ENCODE assay signal across 20 cellular contexts in the genomic region with DNA sequence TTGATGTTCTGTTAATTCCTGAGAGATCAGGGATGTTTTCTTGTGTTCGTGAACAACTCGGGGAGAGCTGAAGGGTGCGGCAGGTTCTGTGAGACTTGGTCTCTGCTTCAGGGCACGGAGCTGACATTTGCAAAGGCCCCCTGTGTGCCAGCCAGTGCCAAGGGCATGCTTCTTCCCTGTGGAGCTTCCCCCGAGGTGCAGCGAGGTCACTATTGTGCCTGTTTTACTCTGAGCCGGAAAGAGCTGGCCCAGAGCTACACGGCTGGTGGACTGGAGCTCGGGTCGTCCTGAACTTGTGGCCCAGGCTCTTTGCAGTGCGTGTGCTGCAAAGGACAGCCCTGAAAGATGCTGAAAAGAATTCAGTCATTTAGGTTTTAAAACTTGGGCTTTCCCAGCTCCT.
DNase-seq lines count a peak whose midpoint lies in the region; ATAC-seq and TF ChIP-seq lines count a peak whose summit lies in the region.
"Had no signal": no experiment of that assay in that cellular context is flagged by ENCODE, and none has a peak within 500 bp of the region (broad histone marks: within the 10 kb centered on the region; RNA-seq: fewer than 3 reads in every experiment).

No MANE protein-coding gene starts in this region.

- H3K27me3 ChIP-seq in heart left ventricle (no peaks in the 10 kb centered on the region), right atrium auricular region (no peaks in the 10 kb centered on the region), left ventricle myocardium inferior (ENCODE audit: low read depth) (no peaks in the 10 kb centered on the region), neuronal stem cell (ENCODE audit: control insufficient read depth in 3 of 3, insufficient read depth in 3 of 3, low read depth in 1 of 3, low read length in 3 of 3) (peaks cover 0 to 7% (median 3%) of the 10 kb centered on the region in 3 experiments), upper lobe of right lung (no peaks in the 10 kb centered on the region)

- H3K27ac ChIP-seq in heart left ventricle: peak overlapping the region in 10 of 12 donors; percentile 20 to 78 (median 50)
- no peak overlapping the region for H3K27ac ChIP-seq in right atrium auricular region
- H3K27ac ChIP-seq in left ventricle myocardium inferior (replicated peaks): peak overlapping the region; percentile 63
- H3K27ac ChIP-seq in neuronal stem cell (replicated peaks; ENCODE audit: low read length): no peak overlapping the region
- peak overlapping the region; percentile 28 for H3K27ac ChIP-seq in upper lobe of right lung

- H3K4ac ChIP-seq in neuronal stem cell (ENCODE audit: low read length): no peak overlapping the region

- peak overlapping the region; percentile 67 for H3K18ac ChIP-seq in neuronal stem cell (ENCODE audit: low read length)

- no peak overlapping the region for H2AK5ac ChIP-seq in neuronal stem cell (ENCODE audit: low read depth, low read length)

- ATAC-seq in heart left ventricle (peak in 3 of 4 donors; percentile 40 to 55 (median 55)), upper lobe of right lung (no peak)
- ATAC-seq: GM23338 had no signal

- H2BK120ac ChIP-seq in neuronal stem cell (ENCODE audit: low read depth, low read length): no peak overlapping the region

- H2BK12ac ChIP-seq in neuronal stem cell (ENCODE audit: low read length): no peak overlapping the region

- peak overlapping the region; percentile 32 for H3K9ac ChIP-seq in neuronal stem cell (ENCODE audit: low read depth, low read length, poor library complexity)

- H2AFZ ChIP-seq in neuronal stem cell (ENCODE audit: low read length): peak overlapping the region; percentile 30
- H2AFZ ChIP-seq: GM23338 had no signal

- H2BK15ac ChIP-seq in neuronal stem cell (ENCODE audit: low read length): no peak overlapping the region

- no peak overlapping the region for H3K4me3 ChIP-seq in heart left ventricle
- H3K4me3 ChIP-seq in right atrium auricular region: no peak overlapping the region
- H3K4me3 ChIP-seq in left ventricle myocardium inferior: no peak overlapping the region
- no peak overlapping the region for H3K4me3 ChIP-seq in neuronal stem cell (ENCODE audit: low read length in 2 of 2)
- no peak overlapping the region for H3K4me3 ChIP-seq in upper lobe of right lung
- H3K4me3 ChIP-seq: GM23338 had no signal

- H3K4me1 ChIP-seq in heart left ventricle (peaks cover 0 to 35% (median 18%) of the 10 kb centered on the region in 12 donors), right atrium auricular region (peaks cover 0 to 24% of the 10 kb centered on the region in 2 donors), left ventricle myocardium inferior (peaks cover 37% of the 10 kb centered on the region), neuronal stem cell (ENCODE audit: control insufficient read depth in 2 of 2, insufficient read depth in 1 of 2, low read depth in 1 of 2, low read length in 2 of 2) (no peaks in the 10 kb centered on the region), upper lobe of right lung (peaks cover 40% of the 10 kb centered on the region)

- H3K79me1 ChIP-seq in neuronal stem cell (ENCODE audit: low read depth, low read length): no peaks in the 10 kb centered on the region

- H3K14ac ChIP-seq in neuronal stem cell (ENCODE audit: low read length): no peak overlapping the region

- no peak overlapping the region for H3K23ac ChIP-seq in neuronal stem cell (ENCODE audit: low read depth, low read length, poor library complexity)

- H3K4me2 ChIP-seq in neuronal stem cell (ENCODE audit: insufficient read depth, low read length, poor library complexity, severe bottlenecking): no peak overlapping the region
- H3K4me2 ChIP-seq: GM23338 had no signal

- H2BK5ac ChIP-seq in neuronal stem cell (ENCODE audit: low read length): no peak overlapping the region

- DNase-seq in heart left ventricle (peak in 1 of 5 donors; percentile 48), right atrium auricular region (ENCODE audit: low spot score) (no peak), left ventricle myocardium inferior (no peak), neuronal stem cell (ENCODE audit: low spot score) (no peak), upper lobe of right lung (peak; percentile 63), DMS79 (lab: John Stamatoyannopoulos, UW) (no peak), T-helper 9 cell (no peak), AG08396 (ENCODE audit: low spot score) (no peak)
- DNase-seq: DMS79 treated with DMSO at 0.1 percent for 48 hours; HCEC 1CT; MM.1S; NCI-H1092 treated with DMSO at 0.1 percent for 48 hours; NCI-H146; NCI-H2029 treated with DMSO at 0.1 percent for 48 hours; NCI-H2171 treated with DMSO at 0.1 percent for 48 hours; NCI-H446; NCI-H69; NK-92 treated with Interleukin-12 subunit alpha and Interleukin-12 subunit beta, amount 100 ng/mL, for 24 hours; SHP77 treated with DMSO at 0.1 percent for 48 hours had no signal

- H3K36me3 ChIP-seq in heart left ventricle: no peaks in the 10 kb centered on the region
- H3K36me3 ChIP-seq in right atrium auricular region: no peaks in the 10 kb centered on the region
- no peaks in the 10 kb centered on the region for H3K36me3 ChIP-seq in left ventricle myocardium inferior
- H3K36me3 ChIP-seq in neuronal stem cell (replicated peaks in 1 of 2; ENCODE audit: control insufficient read depth in 2 of 2, insufficient read depth in 2 of 2, low read length in 2 of 2): no peaks in the 10 kb centered on the region
- no peaks in the 10 kb centered on the region for H3K36me3 ChIP-seq in upper lobe of right lung

- no peak overlapping the region for H4K91ac ChIP-seq in neuronal stem cell (ENCODE audit: low read depth, low read length, poor library complexity)

- no peak for TF ChIP-seq POLR2A in heart left ventricle (IDR thresholded peaks at IDR 0.05)

- no peaks in the 10 kb centered on the region for H3K9me3 ChIP-seq in heart left ventricle
- H3K9me3 ChIP-seq in right atrium auricular region: no peaks in the 10 kb centered on the region
- H3K9me3 ChIP-seq in left ventricle myocardium inferior (replicated peaks): no peaks in the 10 kb centered on the region
- peaks cover 0 to 5% of the 10 kb centered on the region in 2 donors for H3K9me3 ChIP-seq in neuronal stem cell (replicated peaks in 1 of 2; ENCODE audit: control insufficient read depth in 2 of 2, insufficient read depth in 1 of 2, low read depth in 1 of 2, low read length in 2 of 2)
- no peaks in the 10 kb centered on the region for H3K9me3 ChIP-seq in upper lobe of right lung

- TF ChIP-seq CTCF in heart left ventricle (IDR thresholded peaks at IDR 0.05) (no peak), right atrium auricular region (IDR thresholded peaks at IDR 0.05) (no peak), left ventricle myocardium inferior (IDR thresholded peaks at IDR 0.05; ENCODE audit: borderline replicate concordance) (no peak), upper lobe of right lung (IDR thresholded peaks at IDR 0.05) (no peak)

- H4K8ac ChIP-seq in neuronal stem cell (ENCODE audit: low read depth, low read length): no peak overlapping the region

- intact Hi-C loops in heart left ventricle (cut with DNase I): no loop called here
- intact Hi-C loops in left ventricle myocardium inferior (cut with micrococcal nuclease): no loop called here
- intact Hi-C loops in upper lobe of right lung (cut with DNase I): no loop called here

- 46 to 53% (median 52%) methylated on average over 10 to 11 of the region's 11 CpGs for WGBS in heart left ventricle, 4 donors
- no CpG with 5 or more reads among the region's 11 CpGs for WGBS in neuronal stem cell (ENCODE audit: extremely low coverage in 2 of 2, insufficient read length in 2 of 2, insufficient replicate concordance in 1 of 2), 2 donors

Comparison
In these comparisons a context has a peak if more than half of its experiments do, and no peak if none do; other contexts are left out.
1. H3K27ac ChIP-seq: peak in heart left ventricle (10 of 12), left ventricle myocardium inferior (single experiment) and upper lobe of right lung (single experiment); none in right atrium auricular region (0 of 2) and neuronal stem cell (single experiment).